19 cellular contexts compared by ENCODE assay signal in the genomic region with DNA sequence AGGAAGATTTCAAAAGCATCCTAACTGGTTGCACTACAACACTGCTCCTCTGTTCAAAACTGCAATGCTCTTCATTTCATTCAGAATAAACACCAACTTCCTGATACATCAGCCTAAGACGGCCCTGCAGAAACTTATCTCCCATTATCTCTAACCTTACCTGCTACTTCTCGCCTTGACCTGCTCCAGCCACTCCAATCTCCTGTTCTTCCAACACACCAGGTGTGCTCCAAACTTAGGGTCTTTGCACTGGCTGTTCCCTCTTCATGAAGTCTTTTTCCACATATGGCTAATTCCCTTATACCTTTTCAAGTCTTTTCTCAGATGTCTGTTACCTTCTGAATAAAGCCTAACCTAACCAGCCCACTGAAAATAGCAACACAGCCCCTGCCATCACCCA. TPM values are rescaled to one million over a fixed set of nuclear protein-coding genes. Genes with fewer than 3 reads are reported as not detected.
DNase-seq lines count a peak whose midpoint lies in the region; ATAC-seq, FAIRE-seq and TF ChIP-seq lines count a peak whose summit lies in the region.
"Had no signal": no experiment of that assay in that cellular context is flagged by ENCODE, and none has a peak within 500 bp of the region (broad histone marks: within the 10 kb centered on the region; RNA-seq: fewer than 3 reads in every experiment).

No MANE protein-coding gene starts in this region.

- H3K9me3 ChIP-seq in CD4-positive, alpha-beta memory T cell (ENCODE audit: control insufficient read depth in 1 of 2, low read length in 2 of 2): no peaks in the 10 kb centered on the region
- H3K9me3 ChIP-seq in K562 (replicated peaks; ENCODE audit: control insufficient read depth, insufficient read depth, low read depth, low read length): no peaks in the 10 kb centered on the region
- H3K9me3 ChIP-seq: MG63, Peyer's patch had no signal

- H3K36me3 Mint-ChIP-seq in CD4-positive, alpha-beta memory T cell: peaks cover 19 to 28% of the 10 kb centered on the region in 2 donors
- H3K36me3 Mint-ChIP-seq in progenitor cell of endocrine pancreas (ENCODE audit: insufficient read depth): peaks cover 18% of the 10 kb centered on the region

- no peaks in the 10 kb centered on the region for H3K27me3 ChIP-seq in CD4-positive, alpha-beta memory T cell (ENCODE audit: insufficient read depth, low read length)
- no peaks in the 10 kb centered on the region for H3K27me3 ChIP-seq in K562 (ENCODE audit: control insufficient read depth in 2 of 2, insufficient read depth in 2 of 2, low read length in 2 of 2)
- H3K27me3 ChIP-seq: MG63, Peyer's patch had no signal

- no peaks in the 10 kb centered on the region for H4K20me1 ChIP-seq in K562 (replicated peaks; ENCODE audit: control insufficient read depth, insufficient read depth, low read length)

- peak overlapping the region in 4 of 7 donors; percentile 14 to 83 (median 63) for H3K27ac Mint-ChIP-seq in CD4-positive, alpha-beta memory T cell
- H3K27ac Mint-ChIP-seq in progenitor cell of endocrine pancreas: peak overlapping the region; percentile 59

- peaks cover 33 to 70% (median 51%) of the 10 kb centered on the region in 4 donors for H3K4me1 Mint-ChIP-seq in CD4-positive, alpha-beta memory T cell
- H3K4me1 Mint-ChIP-seq in progenitor cell of endocrine pancreas (ENCODE audit: low read depth): peaks cover 5% of the 10 kb centered on the region

- H2AFZ ChIP-seq in K562 (ENCODE audit: low read depth, low read length): no peak overlapping the region

- ATAC-seq in K562: peak; percentile 34; the same call in 2 of the 3 replicates

- peak in 1 of 5 donors; percentile 9 for DNase-seq in CD4-positive, alpha-beta memory T cell
- no peak for DNase-seq in H54 (ENCODE audit: insufficient read length, low spot score)
- DNase-seq in K562 (ENCODE audit: extremely low read depth in 1 of 4, low spot score in 3 of 4): no peak
- no peak for DNase-seq in progenitor cell of endocrine pancreas (ENCODE audit: low spot score, unreplicated experiment)
- no peak for DNase-seq in GM19238 (ENCODE audit: insufficient read length, low spot score)
- no peak for DNase-seq in activated gamma-delta T cell (lab: John Stamatoyannopoulos, UW)
- no peak for DNase-seq in AG20443 (ENCODE audit: low spot score)
- DNase-seq: DMS79, Karpas-422, MG63, NCI-H1092 treated with DMSO at 0.1 percent for 48 hours, NCI-H1694, NCI-H2107, NCI-H2227 treated with DMSO at 0.1 percent for 48 hours, NCI-H524, Peyer's patch, Right ventricle myocardium superior had no signal

- H3K9me1 ChIP-seq in K562 (ENCODE audit: control insufficient read depth, insufficient read depth, low read length): no peaks in the 10 kb centered on the region

- 57% methylated on average over 2 of the region's 2 CpGs for WGBS in K562 (ENCODE audit: insufficient coverage, low coverage, missing lambda C conversion rate)

- H3K79me2 ChIP-seq in K562 (ENCODE audit: control insufficient read depth, insufficient read depth, low read length): peaks cover 34% of the 10 kb centered on the region

- H3K27ac ChIP-seq in CD4-positive, alpha-beta memory T cell (ENCODE audit: low read depth, low read length): no peak overlapping the region
- H3K27ac ChIP-seq in K562 (ENCODE audit: extremely low read depth, low read depth, low read length): no peak overlapping the region
- H3K27ac ChIP-seq: C4-2B, Peyer's patch, SK-N-MC had no signal

- TF ChIP-seq EP300 in K562 (IDR thresholded peaks at IDR 0.05; ENCODE audit: low read length): no peak

- no peak overlapping the region for H3K4me2 ChIP-seq in K562 (ENCODE audit: insufficient read depth, low read length)

- intact Hi-C loops in CD4-positive, alpha-beta memory T cell (cut with micrococcal nuclease): no loop called here
- intact Hi-C loops in K562 (cut with micrococcal nuclease): no loop called here

- H3K9ac ChIP-seq in K562 (ENCODE audit: insufficient read depth in 1 of 2, low read depth in 2 of 2, low read length in 2 of 2): no peak overlapping the region

- in situ Hi-C loops in K562 (cut with MboI): no loop called here

- no peak for TF ChIP-seq POLR2A in H54 (IDR thresholded peaks at IDR 0.05; ENCODE audit: low read depth, low read length)
- TF ChIP-seq POLR2A in K562 (conservative IDR thresholded peaks at IDR 0.05): no peak

- TF ChIP-seq RAD21 in K562 (CRISPR knock-in tag; conservative IDR thresholded peaks at IDR 0.05 in 1 of 2, IDR thresholded peaks at IDR 0.05 in 1 of 2): no peak

- CTCF ChIA-PET in CD4-positive, alpha-beta memory T cell (lab: Charles Lee; ENCODE audit: partially characterized antibody): interaction anchor here (1.2 to 2.1 kb wide), 2 partner anchors 27 to 31 kb away, joined by 3 to 6 read pairs; no protein-coding TSS in a partner anchor
- CTCF ChIA-PET in K562 (lab: Yijun Ruan, JAX; ENCODE audit: low intra/inter-chr PET ratio): no interaction called here

- peaks cover 50% of the 10 kb centered on the region for H3K4me1 ChIP-seq in CD4-positive, alpha-beta memory T cell (ENCODE audit: insufficient read depth, low read length)
- no peaks in the 10 kb centered on the region for H3K4me1 ChIP-seq in K562 (replicated peaks in 1 of 2; ENCODE audit: control insufficient read depth in 2 of 2, insufficient read depth in 2 of 2, low read length in 2 of 2)
- H3K4me1 ChIP-seq: Peyer's patch had no signal

- POLR2A ChIA-PET in CD4-positive, alpha-beta memory T cell (lab: Charles Lee; ENCODE audit: partially characterized antibody): interaction anchor here (5.3 kb wide), 1 partner anchor 32 kb away, joined by 30 read pairs; the partner anchor contains the start of gene PHIP
- POLR2A ChIA-PET in K562 (lab: Yijun Ruan, JAX): no interaction called here

- peaks cover 0 to 2% (median 0%) of the 10 kb centered on the region in 8 donors for H3K9me3 Mint-ChIP-seq in CD4-positive, alpha-beta memory T cell
- H3K9me3 Mint-ChIP-seq in progenitor cell of endocrine pancreas (ENCODE audit: low read depth): no peaks in the 10 kb centered on the region

- BruUV-seq in K562 (replicated peaks; lab: Mats Ljungman, UMichigan): no TSS peak

- no peak for TF ChIP-seq CTCF in K562 (IDR thresholded peaks at IDR 0.05 in 2 of 3, conservative IDR thresholded peaks at IDR 0.05 in 1 of 3; ENCODE audit: insufficient read depth in 2 of 3, low read depth in 1 of 3, low read length in 3 of 3)
- TF ChIP-seq CTCF in progenitor cell of endocrine pancreas (IDR thresholded peaks at IDR 0.05; ENCODE audit: unreplicated experiment): no peak

- peak; percentile 11 for FAIRE-seq in H54 (lab: Jason Lieb, UNC)
- no peak for FAIRE-seq in K562 (lab: Jason Lieb, UNC)

- no peaks in the 10 kb centered on the region for H3K27me3 Mint-ChIP-seq in CD4-positive, alpha-beta memory T cell
- no peaks in the 10 kb centered on the region for H3K27me3 Mint-ChIP-seq in progenitor cell of endocrine pancreas

- no peak overlapping the region for H3K4me3 ChIP-seq in CD4-positive, alpha-beta memory T cell (ENCODE audit: low read length in 2 of 2)
- no peak overlapping the region for H3K4me3 ChIP-seq in K562
- H3K4me3 ChIP-seq: MG63, Peyer's patch, SK-N-MC had no signal

- peaks cover 7% of the 10 kb centered on the region for H3K36me3 ChIP-seq in CD4-positive, alpha-beta memory T cell (ENCODE audit: insufficient read depth, low read length)
- peaks cover 67% of the 10 kb centered on the region; the same call in 2 of the 3 replicates for H3K36me3 ChIP-seq in K562 (ENCODE audit: control insufficient read depth, insufficient read depth, low read length)

- H3K4me3 Mint-ChIP-seq in CD4-positive, alpha-beta memory T cell: peak overlapping the region in 2 of 8 donors; percentile 34 to 41
- no peak overlapping the region for H3K4me3 Mint-ChIP-seq in progenitor cell of endocrine pancreas (ENCODE audit: low read depth)

TF ChIP-seq in K562, 482 proteins besides CTCF, POLR2A, EP300 and RAD21:
- TF ChIP-seq, protein P1, sequence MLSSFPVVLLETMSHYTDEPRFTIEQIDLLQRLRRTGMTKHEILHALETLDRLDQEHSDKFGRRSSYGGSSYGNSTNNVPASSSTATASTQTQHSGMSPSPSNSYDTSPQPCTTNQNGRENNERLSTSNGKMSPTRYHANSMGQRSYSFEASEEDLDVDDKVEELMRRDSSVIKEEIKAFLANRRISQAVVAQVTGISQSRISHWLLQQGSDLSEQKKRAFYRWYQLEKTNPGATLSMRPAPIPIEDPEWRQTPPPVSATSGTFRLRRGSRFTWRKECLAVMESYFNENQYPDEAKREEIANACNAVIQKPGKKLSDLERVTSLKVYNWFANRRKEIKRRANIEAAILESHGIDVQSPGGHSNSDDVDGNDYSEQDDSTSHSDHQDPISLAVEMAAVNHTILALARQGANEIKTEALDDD (IDR thresholded peaks at IDR 0.05): no peak
- TF ChIP-seq ZNF12 (CRISPR knock-in tag; IDR thresholded peaks at IDR 0.05) (no peak), NFE2L1 (tag; IDR thresholded peaks at IDR 0.05; ENCODE audit: borderline replicate concordance, low read depth) (no peak)
TF ChIP-seq in K562: peak in this region for 0.

RNA-seq across cellular contexts. Expression of gene PHIP, which starts 32.1 kb away (rescaled TPM):
- total RNA-seq in CD4-positive, alpha-beta memory T cell: 10 to 100 TPM; 45.2 to 46.8 TPM
- polyA plus RNA-seq in CD4-positive, alpha-beta memory T cell: 10 to 100 TPM; 10.5 to 14.1 TPM
- total RNA-seq in K562 (2011; cell fraction: chromatin; rRNA removed; ENCODE audit: low replicate concordance): 26.0 and 101 TPM in 2 replicates
- 15.3 and 21.2 TPM in 2 replicates for total RNA-seq in K562 (2011; cell fraction: nucleolus; rRNA removed)
- total RNA-seq in K562 (2011; cell fraction: nucleoplasm; rRNA removed): 33.0 and 44.9 TPM in 2 replicates
- 16.1 and 16.5 TPM in 2 replicates for total RNA-seq in K562 (2014; rRNA removed)
- total RNA-seq in K562 (2014; rRNA removed; fragmentation: Illumina TruSeq; extraction: Trizol): 35.3 and 38.3 TPM in 2 replicates
- 33.1 and 36.3 TPM in 2 replicates for total RNA-seq in K562 (2015; rRNA removed; fragmentation: Illumina TruSeq; extraction: Trizol)
- total RNA-seq in K562 (2021): 25.0 and 25.3 TPM in 2 replicates
- 9.3 and 12.5 TPM in 2 replicates for polyA plus RNA-seq in K562 (2011; rRNA removed)
- 1.9 and 4.0 TPM in 2 replicates for polyA plus RNA-seq in K562 (2011; cell fraction: cytosol; rRNA removed)
- 21.6 and 25.9 TPM in 2 replicates for polyA plus RNA-seq in K562 (2011; cell fraction: nucleus; rRNA removed)
- polyA plus RNA-seq in K562 (2012): 13.5 and 14.2 TPM in 2 replicates
- polyA plus RNA-seq in K562 (2014; fragmentation: Illumina TruSeq; extraction: Trizol): 16.4 and 19.2 TPM in 2 replicates
- polyA plus RNA-seq in K562 (2014; fragmentation: Nextera tagmentation; extraction: Ambion mirVana): 1 to 10 TPM; 8.1 to 8.9 TPM
- polyA plus RNA-seq in K562 (2014; rRNA removed): 8.7 and 9.7 TPM in 2 replicates
- 56.0 and 67.0 TPM in 2 replicates for polyA minus RNA-seq in K562 (2011; rRNA and poly(A)+ RNA removed)
- 19.2 and 21.2 TPM in 2 replicates for polyA minus RNA-seq in K562 (2011; cell fraction: cytosol; rRNA and poly(A)+ RNA removed)
- 55.1 and 107 TPM in 2 replicates for polyA minus RNA-seq in K562 (2011; cell fraction: nucleus; rRNA and poly(A)+ RNA removed)
- total RNA-seq in progenitor cell of endocrine pancreas: 72.2 and 74.5 TPM in 2 replicates
